Comparison of ENCODE assay signal across 14 cellular contexts in the genomic region with DNA sequence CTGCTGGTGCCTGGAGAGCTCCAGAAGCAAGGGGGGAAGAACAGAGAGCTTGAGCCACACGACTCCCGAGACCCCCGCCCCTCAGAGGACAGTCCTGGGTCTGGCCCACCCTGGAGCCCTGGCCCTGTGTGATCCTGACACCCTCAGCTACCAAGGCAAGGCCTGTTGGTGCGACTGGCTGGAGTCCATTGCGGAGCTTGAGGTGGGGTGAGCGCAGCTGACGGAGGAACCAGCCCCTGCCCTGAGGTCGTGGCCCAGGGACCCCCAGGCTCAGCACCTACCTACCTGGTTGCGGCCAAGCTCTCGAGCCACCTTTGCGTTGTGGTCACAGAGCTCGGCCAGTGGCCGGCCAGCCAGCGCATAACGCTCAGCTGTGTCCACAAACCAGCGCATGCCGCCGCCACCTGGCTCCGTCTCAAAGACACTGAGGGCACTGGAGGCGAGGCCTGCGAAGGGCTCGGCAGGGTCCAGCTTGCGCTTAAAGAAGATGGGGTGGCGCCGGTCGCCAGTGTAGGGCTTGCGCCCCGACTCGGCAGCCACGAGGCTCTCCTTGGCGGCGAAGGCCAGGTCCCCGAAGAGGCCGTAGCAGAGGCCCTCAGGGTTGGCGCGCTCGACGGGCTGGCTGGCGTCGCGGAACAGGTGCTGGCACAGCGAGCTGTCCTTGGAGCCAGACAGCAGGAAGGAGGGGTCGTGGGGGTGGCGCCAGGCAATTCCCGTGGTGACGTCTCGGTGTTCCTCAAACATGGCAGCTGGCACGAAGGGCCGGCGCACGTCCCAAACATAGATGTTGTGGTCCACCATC.
"Had no signal": no experiment of that assay in that cellular context is flagged by ENCODE, and none has a peak within 500 bp of the region (broad histone marks: within the 10 kb centered on the region; RNA-seq: fewer than 3 reads in every experiment).

No MANE protein-coding gene starts in this region.

- H3K9me3 ChIP-seq: gastroesophageal sphincter, prostate gland, spleen, upper lobe of left lung had no signal

- DNase-seq: activated CD4-positive, alpha-beta T cell treated with anti-CD3 and anti-CD28 coated beads, Interleukin-2, amount 50 U/mL, for 48 hours; activated CD8-positive, alpha-beta memory T cell treated with anti-CD3 and anti-CD28 coated beads, Interleukin-2, amount 50 U/mL, for 48 hours; activated naive CD4-positive, alpha-beta T cell treated with anti-CD3 and anti-CD28 coated beads for 36 hours; activated T-cell treated with anti-CD3 and anti-CD28 coated beads, Interleukin-2, amount 50 U/mL, for 4 hours; head of caudate nucleus; stimulated activated CD4-positive, alpha-beta T cell treated with anti-CD3 and anti-CD28 coated beads, Interleukin-4, amount 100 ng/mL, for 1 hour; stimulated activated naive CD4-positive, alpha-beta T cell had no signal

- H3K27me3 ChIP-seq: upper lobe of left lung had no signal

- H3K4me3 Mint-ChIP-seq: activated T-cell treated with anti-CD3 and anti-CD28 coated beads, Interleukin-2, amount 50 U/mL, for 4 hours had no signal

- H3K9me3 Mint-ChIP-seq: activated naive CD4-positive, alpha-beta T cell treated with anti-CD3 and anti-CD28 coated beads for 36 hours; activated T-cell treated with anti-CD3 and anti-CD28 coated beads, Interleukin-2, amount 50 U/mL, for 4 hours; neural progenitor cell; WTC11 had no signal

- H3K27ac Mint-ChIP-seq: activated naive CD4-positive, alpha-beta T cell treated with anti-CD3 and anti-CD28 coated beads for 36 hours; neural progenitor cell had no signal

- H2AFZ ChIP-seq: neural progenitor cell had no signal

- H3K4me2 ChIP-seq: neural progenitor cell had no signal

- ATAC-seq: activated T-cell treated with anti-CD3 and anti-CD28 coated beads, Interleukin-2, amount 50 U/mL, for 4 hours; gastroesophageal sphincter had no signal

- H3K4me3 ChIP-seq: gastroesophageal sphincter, neural progenitor cell, prostate gland, upper lobe of left lung had no signal

- H3K27ac ChIP-seq: epithelial cell of prostate, gastroesophageal sphincter, neural progenitor cell, prostate gland, upper lobe of left lung had no signal

- H3K9ac ChIP-seq: neural progenitor cell had no signal
